In genomic region chr14:24331731-24332093, GRCh38 we compare ENCODE assay signal across 11 cellular contexts. TPM values are rescaled to one million over a fixed set of nuclear protein-coding genes. Genes with fewer than 3 reads are reported as not detected.
DNase-seq lines count a peak whose midpoint lies in the region; ATAC-seq and TF ChIP-seq lines count a peak whose summit lies in the region.
"Had no signal": no experiment of that assay in that cellular context is flagged by ENCODE, and none has a peak within 500 bp of the region (broad histone marks: within the 10 kb centered on the region; RNA-seq: fewer than 3 reads in every experiment).

No MANE protein-coding gene starts in this region.

- H3K4me1 Mint-ChIP-seq in CD8-positive, alpha-beta T cell (ENCODE audit: low read depth) = peaks cover 71% of the 10 kb centered on the region
- H3K4me1 Mint-ChIP-seq in brain = peaks cover 30% of the 10 kb centered on the region
- peaks cover 58 to 65% of the 10 kb centered on the region in 2 donors for H3K4me1 Mint-ChIP-seq in natural killer cell treated with Interleukin-12 subunit alpha and Interleukin-12 subunit beta and Interleukin-15 and Interleukin-18, amount 100 ng/mL, for 72 hours (ENCODE audit: low read depth in 2 of 2)

- H3K4me3 ChIP-seq in CD8-positive, alpha-beta T cell (ENCODE audit: low read depth, low read length) = no peak overlapping the region
- H3K4me3 ChIP-seq in HUES48 (ENCODE audit: low read depth, low read length) = peak overlapping the region; percentile 61; the same call in 1 of the 2 replicates
- H3K4me3 ChIP-seq in vagina = no peak overlapping the region

- no peak for ATAC-seq in CD8-positive, alpha-beta T cell
- no peak for ATAC-seq in natural killer cell treated with Interleukin-12 subunit alpha and Interleukin-12 subunit beta and Interleukin-15 and Interleukin-18, amount 100 ng/mL, for 72 hours
- ATAC-seq in HG02623 (IDR thresholded peaks at IDR 0.05; ENCODE audit: unreplicated experiment) = no peak

- TF ChIP-seq POLR2A in vagina (IDR thresholded peaks at IDR 0.05) = no peak

- peak overlapping the region; percentile 70 for H3K27ac Mint-ChIP-seq in CD8-positive, alpha-beta T cell
- H3K27ac Mint-ChIP-seq in brain = no peak overlapping the region
- peak overlapping the region in 1 of 2 donors; percentile 75 for H3K27ac Mint-ChIP-seq in natural killer cell treated with Interleukin-12 subunit alpha and Interleukin-12 subunit beta and Interleukin-15 and Interleukin-18, amount 100 ng/mL, for 72 hours

- DNase-seq in CD8-positive, alpha-beta T cell = no peak
- DNase-seq in natural killer cell treated with Interleukin-12 subunit alpha and Interleukin-12 subunit beta and Interleukin-15 and Interleukin-18, amount 100 ng/mL, for 72 hours (ENCODE audit: low spot score) = no peak
- no peak for DNase-seq in NCI-H2107 (lab: John Stamatoyannopoulos, UW)
- no peak for DNase-seq in vagina (ENCODE audit: extremely low spot score in 2 of 2)
- no peak for DNase-seq in globus pallidus (ENCODE audit: low spot score)

- intact Hi-C loops in CD8-positive, alpha-beta T cell (cut with DNase I, micrococcal nuclease) = loop anchor here (1.0 to 10.0 kb wide), 7 partner anchors 21 to 343 kb away; partner anchors contain the start of genes LTB4R2 (in 2 of the 2), LTB4R (in 1 of the 2), RABGGTA (in 1 of the 2) and TM9SF1 (in 1 of the 2)
- intact Hi-C loops in vagina (cut with DNase I) = loop anchor here (2.0 kb wide), 1 partner anchor 101 kb away; no protein-coding TSS in a partner anchor

- H3K27me3 Mint-ChIP-seq in CD8-positive, alpha-beta T cell (ENCODE audit: low read depth) = peaks cover 26% of the 10 kb centered on the region
- peaks cover 72% of the 10 kb centered on the region for H3K27me3 Mint-ChIP-seq in brain
- peaks cover 8 to 18% of the 10 kb centered on the region in 2 donors for H3K27me3 Mint-ChIP-seq in natural killer cell treated with Interleukin-12 subunit alpha and Interleukin-12 subunit beta and Interleukin-15 and Interleukin-18, amount 100 ng/mL, for 72 hours

- H3K27ac ChIP-seq in CD8-positive, alpha-beta T cell (ENCODE audit: low read depth, low read length) = no peak overlapping the region
- H3K27ac ChIP-seq in HUES48 (ENCODE audit: low read depth, low read length) (no peak overlapping the region), vagina (no peak overlapping the region)
- H3K27ac ChIP-seq: right atrium auricular region had no signal

- TF ChIP-seq CTCF in CD8-positive, alpha-beta T cell (IDR thresholded peaks at IDR 0.05) = no peak
- TF ChIP-seq CTCF in brain (conservative IDR thresholded peaks at IDR 0.05) (no peak), vagina (IDR thresholded peaks at IDR 0.05) (no peak)

- H3K9me3 Mint-ChIP-seq in CD8-positive, alpha-beta T cell = no peaks in the 10 kb centered on the region
- H3K9me3 Mint-ChIP-seq in brain = peaks cover 0 to 8% (median 0%) of the 10 kb centered on the region in 5 experiments
- H3K9me3 Mint-ChIP-seq in natural killer cell treated with Interleukin-12 subunit alpha and Interleukin-12 subunit beta and Interleukin-15 and Interleukin-18, amount 100 ng/mL, for 72 hours = no peaks in the 10 kb centered on the region
- H3K9me3 Mint-ChIP-seq: stimulated activated naive CD8-positive, alpha-beta T cell treated with anti-CD3 and anti-CD28 coated beads, Interleukin-15, Interleukin-2, amounts not matched to agents 100 ng/mL and 50 ng/mL, for 24 hours had no signal

- no peak overlapping the region for H3K9ac ChIP-seq in HUES48 (ENCODE audit: low read depth, low read length)

- peaks cover 9% of the 10 kb centered on the region for H3K36me3 Mint-ChIP-seq in CD8-positive, alpha-beta T cell
- no peaks in the 10 kb centered on the region for H3K36me3 Mint-ChIP-seq in brain
- peaks cover 6% of the 10 kb centered on the region for H3K36me3 Mint-ChIP-seq in natural killer cell treated with Interleukin-12 subunit alpha and Interleukin-12 subunit beta and Interleukin-15 and Interleukin-18, amount 100 ng/mL, for 72 hours

- no peaks in the 10 kb centered on the region for H3K9me3 ChIP-seq in CD8-positive, alpha-beta T cell (ENCODE audit: low read length)
- H3K9me3 ChIP-seq in HUES48 (ENCODE audit: control insufficient read depth, insufficient read depth, low read length) = no peaks in the 10 kb centered on the region
- H3K9me3 ChIP-seq in vagina = no peaks in the 10 kb centered on the region
- H3K9me3 ChIP-seq: right atrium auricular region had no signal

- H3K36me3 ChIP-seq in CD8-positive, alpha-beta T cell (ENCODE audit: insufficient read depth, low read length) = no peaks in the 10 kb centered on the region
- H3K36me3 ChIP-seq in HUES48 (ENCODE audit: control insufficient read depth, insufficient read depth, low read length) (no peaks in the 10 kb centered on the region), vagina (no peaks in the 10 kb centered on the region)
- H3K36me3 ChIP-seq: right atrium auricular region had no signal

- no peak overlapping the region for H3K4me3 Mint-ChIP-seq in CD8-positive, alpha-beta T cell
- H3K4me3 Mint-ChIP-seq in brain = peak overlapping the region in 3 of 5 experiments; percentile 78 to 83 (median 80)
- H3K4me3 Mint-ChIP-seq in natural killer cell treated with Interleukin-12 subunit alpha and Interleukin-12 subunit beta and Interleukin-15 and Interleukin-18, amount 100 ng/mL, for 72 hours = peak overlapping the region; percentile 91

- CTCF ChIA-PET in CD8-positive, alpha-beta T cell (lab: Charles Lee) = interaction anchor here (0.7 to 23.5 kb wide), 17 partner anchors 9 to 252 kb away, joined by 3 to 442 read pairs (median 9); partner anchors contain the start of genes CBLN3, CIDEB, KHNYN and LTB4R

- peaks cover 64% of the 10 kb centered on the region for H3K4me1 ChIP-seq in CD8-positive, alpha-beta T cell (ENCODE audit: insufficient read depth, low read length)
- H3K4me1 ChIP-seq in HUES48 (ENCODE audit: control insufficient read depth, insufficient read depth, low read length) (peaks cover 10% of the 10 kb centered on the region; the same call in 1 of the 2 replicates), vagina (peaks cover 43% of the 10 kb centered on the region)

- H3K27me3 ChIP-seq in CD8-positive, alpha-beta T cell (ENCODE audit: insufficient read depth, low read length) = peaks cover 7% of the 10 kb centered on the region
- H3K27me3 ChIP-seq in HUES48 (ENCODE audit: control insufficient read depth, insufficient read depth, low read length) = peaks cover 78% of the 10 kb centered on the region
- H3K27me3 ChIP-seq in vagina = no peaks in the 10 kb centered on the region

- POLR2A ChIA-PET in CD8-positive, alpha-beta T cell (lab: Charles Lee) = interaction anchor here (0.9 to 4.8 kb wide), 5 partner anchors 18 to 105 kb away, joined by 3 to 75 read pairs (median 6); partner anchors contain the start of genes CBLN3, KHNYN and TINF2

RNA-seq across cellular contexts. Expression of gene ADCY4, which starts 3.2 kb away (rescaled TPM):
- 1 to 10 TPM; 5.2 to 7.9 TPM for total RNA-seq in CD8-positive, alpha-beta T cell
- 1.8 TPM for polyA plus RNA-seq in brain (ENCODE audit: insufficient read depth, low read depth, low replicate concordance)
- total RNA-seq in natural killer cell treated with Interleukin-12 subunit alpha and Interleukin-12 subunit beta and Interleukin-15 and Interleukin-18, amount 100 ng/mL, for 72 hours = 1 to 10 TPM; 1.0 to 1.9 TPM
- 32.7 TPM for total RNA-seq in vagina
- total RNA-seq: myocyte had no signal

RNA-seq across cellular contexts. Expression of gene RIPK3, which starts 8.1 kb away (rescaled TPM):
- total RNA-seq in CD8-positive, alpha-beta T cell = 10 to 100 TPM; 17.6 to 19.3 TPM
- 0.44 TPM for polyA plus RNA-seq in brain (ENCODE audit: insufficient read depth, low read depth, low replicate concordance)
- 10 to 100 TPM; 12.5 to 15.5 TPM for total RNA-seq in natural killer cell treated with Interleukin-12 subunit alpha and Interleukin-12 subunit beta and Interleukin-15 and Interleukin-18, amount 100 ng/mL, for 72 hours
- total RNA-seq in vagina = 10.1 TPM
- total RNA-seq: myocyte had no signal

RNA-seq across cellular contexts. Expression of gene LTB4R, which starts 20.4 kb away (rescaled TPM):
- 10 to 100 TPM; 15.4 to 16.7 TPM for total RNA-seq in CD8-positive, alpha-beta T cell
- polyA plus RNA-seq in brain (ENCODE audit: insufficient read depth, low read depth, low replicate concordance) = 10.4 TPM
- total RNA-seq in natural killer cell treated with Interleukin-12 subunit alpha and Interleukin-12 subunit beta and Interleukin-15 and Interleukin-18, amount 100 ng/mL, for 72 hours = 10 to 100 TPM; 13.2 to 37.3 TPM
- 35.1 TPM for total RNA-seq in vagina

RNA-seq across cellular contexts. Expression of gene LTB4R2, which starts 21.8 kb away (rescaled TPM):
- 10 to 100 TPM; 18.9 to 21.5 TPM for total RNA-seq in CD8-positive, alpha-beta T cell
- 3.0 TPM for polyA plus RNA-seq in brain (ENCODE audit: insufficient read depth, low read depth, low replicate concordance)
- 10 to 100 TPM; 13.7 to 27.1 TPM for total RNA-seq in natural killer cell treated with Interleukin-12 subunit alpha and Interleukin-12 subunit beta and Interleukin-15 and Interleukin-18, amount 100 ng/mL, for 72 hours
- total RNA-seq in vagina = 66.5 TPM

RNA-seq across cellular contexts. Expression of gene CIDEB, which starts 23.9 kb away (rescaled TPM):
- total RNA-seq in CD8-positive, alpha-beta T cell = 10 to 100 TPM; 11.8 to 13.4 TPM
- 26.2 TPM for polyA plus RNA-seq in brain (ENCODE audit: insufficient read depth, low read depth, low replicate concordance)
- 10 to 100 TPM in 1 of 2 donors, 1 to 10 TPM in 1; 6.8 to 20.2 TPM for total RNA-seq in natural killer cell treated with Interleukin-12 subunit alpha and Interleukin-12 subunit beta and Interleukin-15 and Interleukin-18, amount 100 ng/mL, for 72 hours
- total RNA-seq in vagina = 16.0 TPM
- total RNA-seq: myocyte had no signal
